9 cellular contexts compared by ENCODE assay signal in genomic region chrX:50747471-50747900, GRCh38.
DNase-seq lines count a peak whose midpoint lies in the region; ATAC-seq and TF ChIP-seq lines count a peak whose summit lies in the region.
"Had no signal": no experiment of that assay in that cellular context is flagged by ENCODE, and none has a peak within 500 bp of the region (broad histone marks: within the 10 kb centered on the region; RNA-seq: fewer than 3 reads in every experiment).

No MANE protein-coding gene starts in this region.

- no peak for TF ChIP-seq EP300 in tibial nerve (IDR thresholded peaks at IDR 0.05)

- no peaks in the 10 kb centered on the region for H3K36me3 ChIP-seq in RWPE2 (ENCODE audit: low read depth)
- H3K36me3 ChIP-seq in tibial nerve: no peaks in the 10 kb centered on the region

- no peak overlapping the region for H3K4me3 ChIP-seq in RWPE2 (ENCODE audit: severe bottlenecking)
- H3K4me3 ChIP-seq in tibial nerve: no peak overlapping the region

- peak; percentile 15 for DNase-seq in stimulated activated CD4-positive, alpha-beta T cell treated with anti-CD3 and anti-CD28 coated beads, Interleukin-15, amount 100 ng/mL, for 24 hours
- DNase-seq in stimulated activated CD4-positive, alpha-beta T cell treated with anti-CD3 and anti-CD28 coated beads, Interleukin-4, amount 100 ng/mL, for 1 hour: no peak
- DNase-seq in RWPE2 (ENCODE audit: low spot score) (no peak), head of caudate nucleus (peak in 24 of 42 donors; percentile 4 to 64 (median 18)), tibial nerve (ENCODE audit: low spot score in 2 of 2) (no peak)

- intact Hi-C loops in head of caudate nucleus (cut with DNase I): loop anchor here (10.0 kb wide), 1 partner anchor 157 kb away; no protein-coding TSS in a partner anchor

- H3K27me3 ChIP-seq in RWPE2 (ENCODE audit: insufficient read depth, poor library complexity, severe bottlenecking): no peaks in the 10 kb centered on the region
- H3K27me3 ChIP-seq in tibial nerve: peaks cover 0 to 6% of the 10 kb centered on the region in 2 donors

- 52 to 63% methylated on average over 1 of the region's 1 CpG for WGBS in tibial nerve, 2 donors

- H3K27ac ChIP-seq in RWPE2 (ENCODE audit: poor library complexity, severe bottlenecking): no peak overlapping the region
- H3K27ac ChIP-seq in tibial nerve: no peak overlapping the region

- no peak for ATAC-seq in RWPE2 (ENCODE audit: low read depth)
- no peak for ATAC-seq in HG02623 (IDR thresholded peaks at IDR 0.05; ENCODE audit: unreplicated experiment)
- no peak for ATAC-seq in GM21529 (IDR thresholded peaks at IDR 0.05; ENCODE audit: unreplicated experiment)
- ATAC-seq in GM21360 (IDR thresholded peaks at IDR 0.05; ENCODE audit: unreplicated experiment): no peak
- ATAC-seq: activated naive CD4-positive, alpha-beta T cell treated with anti-CD3 and anti-CD28 coated beads, Interleukin-2, amount 50 U/mL, for 72 hours had no signal

- no peaks in the 10 kb centered on the region for H3K4me1 ChIP-seq in RWPE2 (ENCODE audit: insufficient read depth, poor library complexity, severe bottlenecking)
- no peaks in the 10 kb centered on the region for H3K4me1 ChIP-seq in tibial nerve

- no peak for TF ChIP-seq POLR2A in tibial nerve (IDR thresholded peaks at IDR 0.05)

- TF ChIP-seq CTCF in RWPE2 (IDR thresholded peaks at IDR 0.05; ENCODE audit: poor library complexity, severe bottlenecking): peak; percentile 62
- peak; percentile 38 to 55 (median 50) for TF ChIP-seq CTCF in tibial nerve (IDR thresholded peaks at IDR 0.05)

- H3K9me3 ChIP-seq in RWPE2 (ENCODE audit: severe bottlenecking) (no peaks in the 10 kb centered on the region), tibial nerve (no peaks in the 10 kb centered on the region)

Comparison
In these comparisons a context has a peak if more than half of its experiments do, and no peak if none do; other contexts are left out.
1. DNase-seq: peak in stimulated activated CD4-positive, alpha-beta T cell treated with anti-CD3 and anti-CD28 coated beads, Interleukin-15, amount 100 ng/mL, for 24 hours (single experiment) and head of caudate nucleus (24 of 42); none in stimulated activated CD4-positive, alpha-beta T cell treated with anti-CD3 and anti-CD28 coated beads, Interleukin-4, amount 100 ng/mL, for 1 hour (single experiment), RWPE2 (single experiment) and tibial nerve (0 of 2).